ENCODE assay signal across 28 cellular contexts in the genomic region with DNA sequence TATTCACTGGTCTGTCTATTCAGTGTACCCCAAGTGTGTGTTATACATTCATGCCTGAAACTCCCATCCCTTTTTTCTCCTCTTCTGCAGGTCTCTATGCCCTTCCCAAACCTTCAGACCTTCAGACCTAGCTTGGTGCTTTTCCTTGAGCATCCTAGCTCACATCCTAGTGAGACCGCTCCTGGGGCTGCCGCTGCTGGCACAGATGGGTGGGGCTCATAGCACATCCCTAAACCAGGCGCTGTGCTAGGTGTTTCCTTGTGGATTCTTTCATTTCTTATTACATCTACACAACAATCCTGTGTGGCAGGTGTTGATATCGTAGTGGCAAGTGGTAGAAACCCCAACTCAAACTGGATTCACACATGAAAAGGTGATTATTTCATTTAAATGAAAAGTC. TPM values are rescaled to one million over a fixed set of nuclear protein-coding genes. Genes with fewer than 3 reads are reported as not detected.
DNase-seq lines count a peak whose midpoint lies in the region; ATAC-seq, FAIRE-seq and TF ChIP-seq lines count a peak whose summit lies in the region.
"Had no signal": no experiment of that assay in that cellular context is flagged by ENCODE, and none has a peak within 500 bp of the region (broad histone marks: within the 10 kb centered on the region; RNA-seq: fewer than 3 reads in every experiment).

No MANE protein-coding gene starts in this region.

- no peak for FAIRE-seq in small intestine (lab: Jason Lieb, UNC)

- H3F3A ChIP-seq in GM23248 (ENCODE audit: insufficient read depth): peaks cover 54% of the 10 kb centered on the region

- 98 to 100% methylated on average over 4 of the region's 4 CpGs for WGBS in GM23248 (ENCODE audit: low coverage in 1 of 2, low lambda C conversion rate in 2 of 2, missing lambda C conversion rate in 2 of 2), 2 experiments
- 82 to 87% (median 84%) methylated on average over 4 of the region's 4 CpGs for WGBS in small intestine, 3 donors

- no peaks in the 10 kb centered on the region for H4K20me1 ChIP-seq in GM23248 (ENCODE audit: insufficient read depth)

- peaks cover 0 to 6% of the 10 kb centered on the region in 2 donors for H3K9me3 Mint-ChIP-seq in effector memory CD8-positive, alpha-beta T cell
- H3K9me3 Mint-ChIP-seq: T-helper 2 cell treated with Interferon-gamma antibody and Interleukin-4, amounts not matched to agents 5 μg/mL and 100 μg/mL, for 36 hours had no signal

- no peak for ATAC-seq in foreskin keratinocyte
- no peak for ATAC-seq in effector memory CD8-positive, alpha-beta T cell (replicated peaks)
- ATAC-seq in GM19324 (IDR thresholded peaks at IDR 0.05; ENCODE audit: low FRiP score, unreplicated experiment): no peak
- ATAC-seq: naive thymus-derived CD8-positive, alpha-beta T cell; upper lobe of right lung had no signal

- DNase-seq in GM23248: no peak
- no peak for DNase-seq in SJSA1 (ENCODE audit: low read depth in 1 of 2, low spot score in 2 of 2)
- DNase-seq in foreskin keratinocyte: no peak
- DNase-seq in small intestine: no peak
- DNase-seq in effector memory CD8-positive, alpha-beta T cell: no peak
- DNase-seq in retina: no peak
- no peak for DNase-seq in central memory CD4-positive, alpha-beta T cell
- DNase-seq: activated effector memory CD4-positive, alpha-beta T cell treated with anti-CD3 and anti-CD28 coated beads, Interleukin-2, amount 50 U/mL, for 16 hours; activated T-cell treated with anti-CD3 and anti-CD28 coated beads, Interleukin-2, amount 50 U/mL, for 1 hour; body of pancreas; effector CD8-positive, alpha-beta T cell; hypothalamus; immature natural killer cell; left lung; naive thymus-derived CD8-positive, alpha-beta T cell; NCI-H1436; NCI-H345; occipital lobe; spleen; upper lobe of right lung had no signal

- no peaks in the 10 kb centered on the region for H3K9me2 ChIP-seq in GM23248 (ENCODE audit: insufficient read depth)

- peaks cover 14 to 28% of the 10 kb centered on the region in 2 donors for H3K27me3 Mint-ChIP-seq in effector memory CD8-positive, alpha-beta T cell

- H3K4me1 Mint-ChIP-seq in effector memory CD8-positive, alpha-beta T cell (ENCODE audit: low read depth in 2 of 2): no peaks in the 10 kb centered on the region
- H3K4me1 Mint-ChIP-seq: immature natural killer cell; naive thymus-derived CD8-positive, alpha-beta T cell had no signal

- no peak overlapping the region for H3K4me3 ChIP-seq in GM23248
- H3K4me3 ChIP-seq in SJSA1: no peak overlapping the region
- no peak overlapping the region for H3K4me3 ChIP-seq in small intestine (ENCODE audit: low read depth in 1 of 2, low read length in 2 of 2)
- H3K4me3 ChIP-seq: body of pancreas, left lung, spleen, upper lobe of right lung had no signal

- no peaks in the 10 kb centered on the region for H3K27me3 ChIP-seq in GM23248 (replicated peaks; ENCODE audit: insufficient read depth)
- no peaks in the 10 kb centered on the region for H3K27me3 ChIP-seq in SJSA1 (replicated peaks)
- H3K27me3 ChIP-seq in foreskin keratinocyte: no peaks in the 10 kb centered on the region
- H3K27me3 ChIP-seq in small intestine (ENCODE audit: control insufficient read depth in 2 of 2, insufficient read depth in 2 of 2, low read length in 2 of 2): no peaks in the 10 kb centered on the region
- H3K27me3 ChIP-seq: body of pancreas, spleen, upper lobe of right lung had no signal

- H3K4me2 ChIP-seq in GM23248 (ENCODE audit: unreplicated experiment): no peak overlapping the region
- H3K4me2 ChIP-seq: KMS-11 had no signal

- H3K36me3 ChIP-seq in GM23248 (ENCODE audit: low read depth): no peaks in the 10 kb centered on the region
- no peaks in the 10 kb centered on the region for H3K36me3 ChIP-seq in SJSA1
- H3K36me3 ChIP-seq in small intestine (ENCODE audit: control insufficient read depth in 2 of 2, insufficient read depth in 2 of 2, low read length in 2 of 2): no peaks in the 10 kb centered on the region
- H3K36me3 ChIP-seq: left lung, spleen, upper lobe of right lung had no signal

- H3K79me2 ChIP-seq in GM23248 (ENCODE audit: insufficient read depth): no peaks in the 10 kb centered on the region

- H3K4me1 ChIP-seq in GM23248 (ENCODE audit: insufficient read depth) (peaks cover 67% of the 10 kb centered on the region), SJSA1 (replicated peaks) (peaks cover 41% of the 10 kb centered on the region), foreskin keratinocyte (peaks cover 14% of the 10 kb centered on the region), small intestine (ENCODE audit: control insufficient read depth in 2 of 2, insufficient read depth in 1 of 2, low read depth in 1 of 2, low read length in 1 of 2) (peaks cover 0 to 10% of the 10 kb centered on the region in 2 donors)
- H3K4me1 ChIP-seq: left lung, upper lobe of right lung had no signal

- H3K36me3 Mint-ChIP-seq in effector memory CD8-positive, alpha-beta T cell (ENCODE audit: insufficient read depth): no peaks in the 10 kb centered on the region
- H3K36me3 Mint-ChIP-seq: CD14-positive monocyte; immature natural killer cell; naive thymus-derived CD8-positive, alpha-beta T cell had no signal

- H3K9ac ChIP-seq in GM23248: peak overlapping the region; percentile 33
- H3K9ac ChIP-seq: KMS-11 had no signal

- no peak overlapping the region for H3K4me3 Mint-ChIP-seq in effector memory CD8-positive, alpha-beta T cell
- H3K4me3 Mint-ChIP-seq: CD14-positive monocyte; immature natural killer cell; mesothelial cell of epicardium; naive thymus-derived CD8-positive, alpha-beta T cell; T-helper 2 cell treated with Interferon-gamma antibody and Interleukin-4, amounts not matched to agents 5 μg/mL and 100 μg/mL, for 36 hours had no signal

- TF ChIP-seq CTCF in foreskin keratinocyte (conservative IDR thresholded peaks at IDR 0.05): no peak

- in situ Hi-C loops in GM23248 (cut with MboI): no loop called here

- H2AFZ ChIP-seq in GM23248: 0 out of 2 replicates have a peak overlapping the region, but pooled peaks have one; percentile 28

- no peak overlapping the region for H3K27ac Mint-ChIP-seq in effector memory CD8-positive, alpha-beta T cell
- H3K27ac Mint-ChIP-seq: CD14-positive monocyte; immature natural killer cell; mesothelial cell of epicardium; naive thymus-derived CD8-positive, alpha-beta T cell; T-helper 2 cell treated with Interferon-gamma antibody and Interleukin-4, amounts not matched to agents 5 μg/mL and 100 μg/mL, for 36 hours had no signal

- H3K27ac ChIP-seq in GM23248 (peak overlapping the region; percentile 78), SJSA1 (peak overlapping the region; percentile 23; the same call in 1 of the 2 replicates), foreskin keratinocyte (peak overlapping the region; percentile 31), small intestine (ENCODE audit: low read depth in 1 of 2, low read length in 1 of 2) (peak overlapping the region; percentile 71 to 83)
- H3K27ac ChIP-seq: body of pancreas, KMS-11, left lung, spleen, upper lobe of right lung had no signal

- H3K9me3 ChIP-seq in GM23248 (ENCODE audit: low read depth) (no peaks in the 10 kb centered on the region), SJSA1 (replicated peaks) (no peaks in the 10 kb centered on the region), small intestine (ENCODE audit: control insufficient read depth, low read depth) (no peaks in the 10 kb centered on the region)
- H3K9me3 ChIP-seq: body of pancreas, left lung, spleen, upper lobe of right lung had no signal

RNA-seq across cellular contexts. Expression of a gene that starts 43.2 kb away (rescaled TPM):
- total RNA-seq in GM23248 (2014; rRNA removed; shearing (Covaris generic)): 6.1 and 11.5 TPM in 2 replicates
- 9.2 and 11.5 TPM in 2 replicates for polyA plus RNA-seq in GM23248 (2016; fragmentation: Nextera tagmentation; extraction: Ambion mirVana)
- not detected in 2 replicates for total RNA-seq in SJSA1 (2014; rRNA removed; shearing (Covaris generic))
- total RNA-seq in foreskin keratinocyte: 5.0 and 5.7 TPM in 2 replicates
- polyA plus RNA-seq in foreskin keratinocyte: 5.4 TPM in 2 replicates
- 100 to 1,000 TPM in 2 of 3 donors, 10 to 100 TPM in 1; 58.9 to 179 (median 155) TPM for polyA plus RNA-seq in small intestine
- total RNA-seq: activated CD8-positive, alpha-beta memory T cell treated with anti-CD3 and anti-CD28 coated beads for 36 hours; fibroblast of lung; naive thymus-derived CD8-positive, alpha-beta T cell; occipital lobe; RPMI7951; spleen had no signal
- polyA plus RNA-seq: CD14-positive monocyte; fibroblast of lung; immature natural killer cell; naive thymus-derived CD8-positive, alpha-beta T cell had no signal

Comparison
In these comparisons a context has a peak if more than half of its experiments do, and no peak if none do; other contexts are left out.
1. H3K27ac ChIP-seq: peak in every context shown above with its lines; median percentile 78 in GM23248; 77 in small intestine; 31 in foreskin keratinocyte; 23 in SJSA1.